ENCODE assay signal across 8 cellular contexts in genomic region chr3:48188266-48189201, GRCh38. TPM values are rescaled to one million over a fixed set of nuclear protein-coding genes. Genes with fewer than 3 reads are reported as not detected.
DNase-seq lines count a peak whose midpoint lies in the region; ATAC-seq and TF ChIP-seq lines count a peak whose summit lies in the region.

Gene CDC25A (minus strand): TSS chr3:48188417. CDS start chr3:48187947, 470 bp downstream.

- peak; percentile 76 for DNase-seq in DMS53 treated with DMSO at 0.1 percent for 48 hours (lab: John Stamatoyannopoulos, UW; ENCODE audit: unreplicated experiment)
- DNase-seq in Peyer's patch, result peak; percentile 95 to 98 (median 96)
- DNase-seq in activated T-cell treated with anti-CD3 and anti-CD28 coated beads, Interleukin-2, amount 50 U/mL, for 48 hours, result peak; percentile 94 to 95
- peak; percentile 82 for DNase-seq in stimulated activated CD8-positive, alpha-beta memory T cell treated with anti-CD3 and anti-CD28 coated beads, Interleukin-7, amount 100 ng/mL, for 24 hours (ENCODE audit: low read depth)

- TF ChIP-seq CTCF in KMS-11 (conservative IDR thresholded peaks at IDR 0.05; ENCODE audit: low read depth, low read length) (no peak), Peyer's patch (IDR thresholded peaks at IDR 0.05) (no peak)

- H2AFZ ChIP-seq in KMS-11 (ENCODE audit: low read depth), result peak within 1 kb of the TSS; percentile 88

- peaks cover 4% of the 10 kb centered on the region; the same call in 1 of the 2 replicates for H3K36me3 ChIP-seq in KMS-11 (ENCODE audit: insufficient read depth)
- no peaks in the 10 kb centered on the region for H3K36me3 ChIP-seq in Peyer's patch
- no peaks in the 10 kb centered on the region for H3K36me3 ChIP-seq in muscle layer of colon (ENCODE audit: insufficient read depth, low read length)

- H3K4me1 ChIP-seq in KMS-11 (ENCODE audit: low read depth, poor library complexity, severe bottlenecking) (peaks cover 12% of the 10 kb centered on the region), Peyer's patch (peaks cover 0 to 12% (median 4%) of the 10 kb centered on the region in 4 donors), muscle layer of colon (ENCODE audit: insufficient read depth, low read length) (peaks cover 17% of the 10 kb centered on the region)

- H3K9me3 ChIP-seq in Peyer's patch (no peaks in the 10 kb centered on the region), muscle layer of colon (ENCODE audit: low read length) (no peaks in the 10 kb centered on the region)

- peak; percentile 93 for ATAC-seq in GM21737 (IDR thresholded peaks at IDR 0.05; ENCODE audit: unreplicated experiment)
- ATAC-seq in esophagus mucosa, result peak; percentile 97

- H3K27ac ChIP-seq in KMS-11 (peak within 1 kb of the TSS; percentile 51), Peyer's patch (peak within 1 kb of the TSS in 3 of 4 donors; percentile 41 to 63 (median 47)), muscle layer of colon (ENCODE audit: low read depth, low read length) (peak within 1 kb of the TSS; percentile 4)

- no peaks in the 10 kb centered on the region for H4K20me1 ChIP-seq in KMS-11 (ENCODE audit: insufficient read depth)

- TF ChIP-seq POLR2A in Peyer's patch (IDR thresholded peaks at IDR 0.05), result no peak

- H3K79me2 ChIP-seq in KMS-11 (ENCODE audit: insufficient read depth, low read depth), result peaks cover 39% of the 10 kb centered on the region

- H3K4me2 ChIP-seq in KMS-11, result peak within 1 kb of the TSS; percentile 42; the same call in 1 of the 2 replicates

- no peaks in the 10 kb centered on the region for H3K27me3 ChIP-seq in KMS-11 (ENCODE audit: insufficient read depth, low read depth)
- H3K27me3 ChIP-seq in Peyer's patch, result no peaks in the 10 kb centered on the region
- no peaks in the 10 kb centered on the region for H3K27me3 ChIP-seq in muscle layer of colon (ENCODE audit: control insufficient read depth in 1 of 2, insufficient read depth in 2 of 2, low read length in 2 of 2)

- peak within 1 kb of the TSS; percentile 73; the same call in 1 of the 2 replicates for H3K9ac ChIP-seq in KMS-11
- H3K9ac ChIP-seq in muscle layer of colon (ENCODE audit: low read length), result no peak within 1 kb of the TSS

- H3K4me3 ChIP-seq in KMS-11 (IDR thresholded peaks at IDR 0.05; ENCODE audit: insufficient read depth, low read depth, low read length) (no peak within 1 kb of the TSS), Peyer's patch (peak within 1 kb of the TSS; percentile 58 to 85 (median 77)), muscle layer of colon (ENCODE audit: low read depth in 1 of 2, low read length in 2 of 2) (peak within 1 kb of the TSS; percentile 76 to 88)

RNA-seq across cellular contexts. Expression of gene CDC25A, which starts in this region (rescaled TPM):
- 10 to 100 TPM in 1 of 4 donors, 1 to 10 TPM in 3; 3.3 to 10.4 (median 6.3) TPM for total RNA-seq in Peyer's patch
- 3.8 TPM for total RNA-seq in esophagus mucosa
